Comparison of ENCODE assay signal across 18 cellular contexts in genomic region chr5:111922344-111922743, GRCh38.
DNase-seq lines count a peak whose midpoint lies in the region; ATAC-seq and TF ChIP-seq lines count a peak whose summit lies in the region.
"Had no signal": no experiment of that assay in that cellular context is flagged by ENCODE, and none has a peak within 500 bp of the region (broad histone marks: within the 10 kb centered on the region; RNA-seq: fewer than 3 reads in every experiment).

No MANE protein-coding gene starts in this region.

- no TSS peak for BruUV-seq in IMR-90 (replicated peaks; lab: Mats Ljungman, UMichigan)

- H3K9me3 ChIP-seq in IMR-90 (ENCODE audit: control insufficient read depth, insufficient read depth, low read length) (no peaks in the 10 kb centered on the region), ovary (no peaks in the 10 kb centered on the region)
- H3K9me3 ChIP-seq: A549 had no signal

- 0 out of 2 replicates have a peak overlapping the region, but pooled peaks have one; percentile 6 for H2BK20ac ChIP-seq in IMR-90 (ENCODE audit: low read depth, low read length)

- no peak for ATAC-seq in IMR-90 (ENCODE audit: low read depth)
- peak; percentile 21 for ATAC-seq in stimulated activated memory B cell treated with anti-CD40 and anti-IgM and Interleukin-4, amounts not matched to agents 10 μg/mL and 1 μg/mL and 100 μg/mL, for 72 hours
- ATAC-seq in GM19395 (IDR thresholded peaks at IDR 0.05; ENCODE audit: unreplicated experiment), result no peak
- ATAC-seq: A549, GM23338 had no signal

- in situ Hi-C loops in IMR-90 (cut with MboI; ENCODE audit: low sequenced_read_pairs), result no loop called here

- H4K20me1 ChIP-seq in IMR-90 (ENCODE audit: insufficient read depth, low read length), result no peaks in the 10 kb centered on the region
- H4K20me1 ChIP-seq: BLaER1 had no signal

- no peak for TF ChIP-seq RAD21 in IMR-90 (IDR thresholded peaks at IDR 0.05; ENCODE audit: low read length)

- no peak overlapping the region for H3K56ac ChIP-seq in IMR-90 (ENCODE audit: extremely low read depth, insufficient read depth, low read length)

- H3K9me3 Mint-ChIP-seq in stimulated activated memory B cell treated with anti-CD40 and anti-IgM and Interleukin-4, amounts not matched to agents 10 μg/mL and 1 μg/mL and 100 μg/mL, for 72 hours, result peaks cover 11% of the 10 kb centered on the region

- H3K4ac ChIP-seq in IMR-90 (ENCODE audit: low read depth, low read length), result no peak overlapping the region

- H3K4me1 Mint-ChIP-seq in stimulated activated memory B cell treated with anti-CD40 and anti-IgM and Interleukin-4, amounts not matched to agents 10 μg/mL and 1 μg/mL and 100 μg/mL, for 72 hours, result no peaks in the 10 kb centered on the region
- H3K4me1 Mint-ChIP-seq: CD4-positive, alpha-beta memory T cell; GM23338 had no signal

- POLR2A ChIA-PET in IMR-90 (lab: Charles Lee; ENCODE audit: unreplicated experiment), result no interaction called here

- H2BK5ac ChIP-seq in IMR-90 (ENCODE audit: low read depth, low read length, poor library complexity, severe bottlenecking), result no peak overlapping the region

- no peak overlapping the region for H2AFZ ChIP-seq in IMR-90 (replicated peaks; ENCODE audit: low read length, poor library complexity)
- H2AFZ ChIP-seq: GM23338 had no signal

- dilution Hi-C loops in IMR-90 (cut with HindIII; ENCODE audit: low sequenced_read_pairs, unreplicated experiment), result no loop called here

- no peak overlapping the region for H4K91ac ChIP-seq in IMR-90 (ENCODE audit: insufficient read depth, low read depth, low read length)

- intact Hi-C loops in IMR-90 (cut with micrococcal nuclease), result no loop called here
- intact Hi-C loops in ovary (cut with DNase I), result no loop called here

- H3K4me3 Mint-ChIP-seq in stimulated activated memory B cell treated with anti-CD40 and anti-IgM and Interleukin-4, amounts not matched to agents 10 μg/mL and 1 μg/mL and 100 μg/mL, for 72 hours, result no peak overlapping the region
- H3K4me3 Mint-ChIP-seq: CD14-positive monocyte; CD4-positive, alpha-beta memory T cell; GM23338 had no signal

- H3K14ac ChIP-seq in IMR-90 (replicated peaks; ENCODE audit: low read depth, low read length), result no peak overlapping the region

- no peaks in the 10 kb centered on the region for H3K27me3 Mint-ChIP-seq in stimulated activated memory B cell treated with anti-CD40 and anti-IgM and Interleukin-4, amounts not matched to agents 10 μg/mL and 1 μg/mL and 100 μg/mL, for 72 hours

- TF ChIP-seq EP300 in ovary (IDR thresholded peaks at IDR 0.05), result no peak

- H3K36me3 ChIP-seq in IMR-90 (ENCODE audit: control insufficient read depth, insufficient read depth, low read length) (no peaks in the 10 kb centered on the region), ovary (no peaks in the 10 kb centered on the region)
- H3K36me3 ChIP-seq: BLaER1 had no signal

- H3K9ac ChIP-seq in IMR-90 (ENCODE audit: low read depth, low read length), result no peak overlapping the region
- H3K9ac ChIP-seq: BLaER1 had no signal

- TF ChIP-seq CTCF in IMR-90 (conservative IDR thresholded peaks at IDR 0.05; ENCODE audit: low read depth, low read length), result no peak
- TF ChIP-seq CTCF in ovary (IDR thresholded peaks at IDR 0.05), result no peak

- H2BK120ac ChIP-seq in IMR-90 (ENCODE audit: low read depth, low read length), result no peak overlapping the region

- H3K18ac ChIP-seq in IMR-90 (ENCODE audit: low read depth, low read length), result no peak overlapping the region

- H4K5ac ChIP-seq in IMR-90 (ENCODE audit: low read depth, low read length), result no peak overlapping the region

- H3K4me1 ChIP-seq in IMR-90 (ENCODE audit: control insufficient read depth, insufficient read depth, low read length) (no peaks in the 10 kb centered on the region), ovary (ENCODE audit: insufficient read depth) (no peaks in the 10 kb centered on the region)
- H3K4me1 ChIP-seq: A549 had no signal

- no peak overlapping the region for H3K4me2 ChIP-seq in IMR-90 (ENCODE audit: low read depth, low read length)
- H3K4me2 ChIP-seq: A549, BLaER1, GM23338 had no signal

- CTCF ChIA-PET in IMR-90 (lab: Yijun Ruan, JAX), result interaction anchor here (1.7 kb wide), 1 partner anchor 10 kb away, joined by 5 read pairs; no protein-coding TSS in a partner anchor

- no peak overlapping the region for H3K27ac Mint-ChIP-seq in stimulated activated memory B cell treated with anti-CD40 and anti-IgM and Interleukin-4, amounts not matched to agents 10 μg/mL and 1 μg/mL and 100 μg/mL, for 72 hours
- H3K27ac Mint-ChIP-seq: CD14-positive monocyte; CD4-positive, alpha-beta memory T cell; GM23338 had no signal

- WGBS in IMR-90 (ENCODE audit: extremely low coverage in 2 of 2, insufficient read length in 1 of 2), 2 experiments, result no CpG with 5 or more reads among the region's 4 CpGs
- 89 to 93% (median 90%) methylated on average over 4 of the region's 4 CpGs for WGBS in ovary, 3 donors

- H2BK15ac ChIP-seq in IMR-90 (ENCODE audit: low read depth, low read length), result no peak overlapping the region

- H3K4me3 ChIP-seq in IMR-90 (ENCODE audit: insufficient read depth, low read depth, low read length), result no peak overlapping the region
- no peak overlapping the region for H3K4me3 ChIP-seq in ovary
- H3K4me3 ChIP-seq: A549, BLaER1, GM23338 had no signal

- H3K27ac ChIP-seq in IMR-90 (ENCODE audit: insufficient read depth, low read length) (no peak overlapping the region), ovary (no peak overlapping the region)
- H3K27ac ChIP-seq: 22Rv1, A549, BLaER1 had no signal

- DNase-seq in Ammon's horn (ENCODE audit: low spot score) (peak; percentile 7), IMR-90 (no peak), NCI-H446 treated with DMSO at 0.1 percent for 48 hours (lab: John Stamatoyannopoulos, UW) (peak; percentile 71), ovary (no peak)
- no peak for DNase-seq in activated effector memory CD4-positive, alpha-beta T cell treated with anti-CD3 and anti-CD28 coated beads, Interleukin-2, amount 50 U/mL, for 16 hours
- DNase-seq: AML-193; CD4-positive, alpha-beta memory T cell; DMS53; DND-41; EL; HCEC 1CT had no signal

- H3K79me1 ChIP-seq in IMR-90 (ENCODE audit: low read depth in 1 of 2, low read length in 2 of 2), result no peaks in the 10 kb centered on the region

- H3K9me1 ChIP-seq in IMR-90 (ENCODE audit: insufficient read depth, low read length), result no peaks in the 10 kb centered on the region

- H3K27me3 ChIP-seq in IMR-90 (ENCODE audit: control insufficient read depth, insufficient read depth, low read length) (no peaks in the 10 kb centered on the region), ovary (no peaks in the 10 kb centered on the region)
- H3K27me3 ChIP-seq: BLaER1 had no signal

- no peaks in the 10 kb centered on the region for H3K36me3 Mint-ChIP-seq in stimulated activated memory B cell treated with anti-CD40 and anti-IgM and Interleukin-4, amounts not matched to agents 10 μg/mL and 1 μg/mL and 100 μg/mL, for 72 hours
- H3K36me3 Mint-ChIP-seq: CD14-positive monocyte; CD4-positive, alpha-beta memory T cell had no signal

- H2AK9ac ChIP-seq in IMR-90 (replicated peaks; ENCODE audit: low read depth, low read length, poor library complexity), result no peak overlapping the region

- H2AK5ac ChIP-seq in IMR-90 (ENCODE audit: low read depth, low read length), result no peak overlapping the region; the same call in 1 of the 2 replicates

- no peak overlapping the region for H3K23ac ChIP-seq in IMR-90 (ENCODE audit: low read depth, low read length)

- H4K8ac ChIP-seq in IMR-90 (ENCODE audit: low read depth in 2 of 2, low read length in 2 of 2), result no peak overlapping the region

- TF ChIP-seq POLR2A in IMR-90 (IDR thresholded peaks at IDR 0.05; ENCODE audit: low read depth, low read length) (no peak), ovary (IDR thresholded peaks at IDR 0.05) (no peak)

TF ChIP-seq in IMR-90, 13 proteins besides CTCF, POLR2A, EP300 and RAD21:
- TF ChIP-seq FOS (IDR thresholded peaks at IDR 0.05; ENCODE audit: low read depth, low read length) (no peak), USF2 (IDR thresholded peaks at IDR 0.05; ENCODE audit: low read depth, low read length) (no peak)

Comparison
In these comparisons a context has a peak if more than half of its experiments do, and no peak if none do; other contexts are left out.
1. DNase-seq: peak in Ammon's horn (single experiment) and NCI-H446 treated with DMSO at 0.1 percent for 48 hours (single experiment); none in IMR-90 (single experiment), activated effector memory CD4-positive, alpha-beta T cell treated with anti-CD3 and anti-CD28 coated beads, Interleukin-2, amount 50 U/mL, for 16 hours (single experiment) and ovary (0 of 5).